25 cellular contexts compared by ENCODE assay signal in the genomic region with DNA sequence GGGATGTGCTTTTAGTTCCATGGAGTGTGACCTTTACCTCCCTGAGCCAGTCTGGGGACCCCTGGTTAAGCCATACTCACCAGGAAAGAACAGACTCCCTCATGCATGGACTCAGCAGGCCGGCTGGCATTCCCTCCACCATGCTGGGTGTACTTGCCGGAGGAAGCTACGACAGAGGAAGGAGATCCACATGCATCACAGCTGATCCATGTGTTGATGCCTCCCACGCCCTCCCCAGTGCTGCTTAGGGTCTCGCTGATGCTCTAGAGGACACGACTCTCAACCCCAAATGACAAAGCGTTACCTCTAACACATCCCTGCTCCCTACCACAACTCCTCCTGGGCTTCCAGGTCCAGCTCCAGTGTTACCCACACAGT. TPM values are rescaled to one million over a fixed set of nuclear protein-coding genes. Genes with fewer than 3 reads are reported as not detected.
"Had no signal": no experiment of that assay in that cellular context is flagged by ENCODE, and none has a peak within 500 bp of the region (broad histone marks: within the 10 kb centered on the region; RNA-seq: fewer than 3 reads in every experiment).

No MANE protein-coding gene starts in this region.

- H3K36me3 Mint-ChIP-seq: IgD-negative memory B cell had no signal

- H3K27me3 ChIP-seq: SJSA1 had no signal

- DNase-seq: MV-4-11, NCI-H1048, NCI-H1105, NCI-H1417, NCI-H146, NCI-H1694 treated with DMSO at 0.1 percent for 48 hours, NCI-H1930, NCI-H2081, NCI-H2107, NCI-H2227 treated with DMSO at 0.1 percent for 48 hours, NCI-H446, NCI-H510A, NCI-H524 treated with DMSO at 0.1 percent for 48 hours, NCI-H69, NCI-H774, Right ventricle myocardium superior, RPMI8226, SIG-M5 had no signal

- ATAC-seq: K562 had no signal

- H3K9me3 ChIP-seq: SJSA1 had no signal

- H3K27ac ChIP-seq: HL-60, SJSA1, SK-N-MC had no signal

- H3K4me3 ChIP-seq: K562, SJSA1, SK-N-MC had no signal

- H3K4me1 ChIP-seq: SJSA1 had no signal

- H3K36me3 ChIP-seq: SJSA1 had no signal

- H3K4me3 Mint-ChIP-seq: IgD-negative memory B cell had no signal

- H3K27ac Mint-ChIP-seq: IgD-negative memory B cell had no signal

RNA-seq across cellular contexts. Expression of a gene that starts 39.8 kb away (rescaled TPM):
- total RNA-seq: LHCN-M2, MCF 10A, Right ventricle myocardium superior, SJSA1 had no signal
- polyA plus RNA-seq: IgD-negative memory B cell had no signal
